ENCODE assay signal across 1 cellular context in genomic region chr14:20332946-20333782, GRCh38.
A peak's percentile ranks its signal among the peaks of the same experiment; 100 is the strongest.
TF ChIP-seq lines count a peak whose summit lies in the region.

A gene with protein sequence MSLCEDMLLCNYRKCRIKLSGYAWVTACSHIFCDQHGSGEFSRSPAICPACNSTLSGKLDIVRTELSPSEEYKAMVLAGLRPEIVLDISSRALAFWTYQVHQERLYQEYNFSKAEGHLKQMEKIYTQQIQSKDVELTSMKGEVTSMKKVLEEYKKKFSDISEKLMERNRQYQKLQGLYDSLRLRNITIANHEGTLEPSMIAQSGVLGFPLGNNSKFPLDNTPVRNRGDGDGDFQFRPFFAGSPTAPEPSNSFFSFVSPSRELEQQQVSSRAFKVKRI (minus strand): TSS chr14:20333279. CDS start chr14:20316523, 16,756 bp downstream.

TF ChIP-seq in HepG2, 621 proteins besides CTCF, POLR2A, EP300 and RAD21 (continued from another document and continues in another):
- TF ChIP-seq HMGXB4 (CRISPR knock-in tag; IDR thresholded peaks at IDR 0.05; ENCODE audit: borderline replicate concordance in 1 of 2, low read depth in 1 of 2) = peak in 1 of 2 experiments; percentile 77; a peak in 2 of 4 replicates
- TF ChIP-seq CENPT (CRISPR knock-in tag; IDR thresholded peaks at IDR 0.05; ENCODE audit: low read depth) = no peak
- TF ChIP-seq MZF1 (CRISPR knock-in tag; IDR thresholded peaks at IDR 0.05; ENCODE audit: borderline replicate concordance) = no peak
- TF ChIP-seq, protein P1, sequence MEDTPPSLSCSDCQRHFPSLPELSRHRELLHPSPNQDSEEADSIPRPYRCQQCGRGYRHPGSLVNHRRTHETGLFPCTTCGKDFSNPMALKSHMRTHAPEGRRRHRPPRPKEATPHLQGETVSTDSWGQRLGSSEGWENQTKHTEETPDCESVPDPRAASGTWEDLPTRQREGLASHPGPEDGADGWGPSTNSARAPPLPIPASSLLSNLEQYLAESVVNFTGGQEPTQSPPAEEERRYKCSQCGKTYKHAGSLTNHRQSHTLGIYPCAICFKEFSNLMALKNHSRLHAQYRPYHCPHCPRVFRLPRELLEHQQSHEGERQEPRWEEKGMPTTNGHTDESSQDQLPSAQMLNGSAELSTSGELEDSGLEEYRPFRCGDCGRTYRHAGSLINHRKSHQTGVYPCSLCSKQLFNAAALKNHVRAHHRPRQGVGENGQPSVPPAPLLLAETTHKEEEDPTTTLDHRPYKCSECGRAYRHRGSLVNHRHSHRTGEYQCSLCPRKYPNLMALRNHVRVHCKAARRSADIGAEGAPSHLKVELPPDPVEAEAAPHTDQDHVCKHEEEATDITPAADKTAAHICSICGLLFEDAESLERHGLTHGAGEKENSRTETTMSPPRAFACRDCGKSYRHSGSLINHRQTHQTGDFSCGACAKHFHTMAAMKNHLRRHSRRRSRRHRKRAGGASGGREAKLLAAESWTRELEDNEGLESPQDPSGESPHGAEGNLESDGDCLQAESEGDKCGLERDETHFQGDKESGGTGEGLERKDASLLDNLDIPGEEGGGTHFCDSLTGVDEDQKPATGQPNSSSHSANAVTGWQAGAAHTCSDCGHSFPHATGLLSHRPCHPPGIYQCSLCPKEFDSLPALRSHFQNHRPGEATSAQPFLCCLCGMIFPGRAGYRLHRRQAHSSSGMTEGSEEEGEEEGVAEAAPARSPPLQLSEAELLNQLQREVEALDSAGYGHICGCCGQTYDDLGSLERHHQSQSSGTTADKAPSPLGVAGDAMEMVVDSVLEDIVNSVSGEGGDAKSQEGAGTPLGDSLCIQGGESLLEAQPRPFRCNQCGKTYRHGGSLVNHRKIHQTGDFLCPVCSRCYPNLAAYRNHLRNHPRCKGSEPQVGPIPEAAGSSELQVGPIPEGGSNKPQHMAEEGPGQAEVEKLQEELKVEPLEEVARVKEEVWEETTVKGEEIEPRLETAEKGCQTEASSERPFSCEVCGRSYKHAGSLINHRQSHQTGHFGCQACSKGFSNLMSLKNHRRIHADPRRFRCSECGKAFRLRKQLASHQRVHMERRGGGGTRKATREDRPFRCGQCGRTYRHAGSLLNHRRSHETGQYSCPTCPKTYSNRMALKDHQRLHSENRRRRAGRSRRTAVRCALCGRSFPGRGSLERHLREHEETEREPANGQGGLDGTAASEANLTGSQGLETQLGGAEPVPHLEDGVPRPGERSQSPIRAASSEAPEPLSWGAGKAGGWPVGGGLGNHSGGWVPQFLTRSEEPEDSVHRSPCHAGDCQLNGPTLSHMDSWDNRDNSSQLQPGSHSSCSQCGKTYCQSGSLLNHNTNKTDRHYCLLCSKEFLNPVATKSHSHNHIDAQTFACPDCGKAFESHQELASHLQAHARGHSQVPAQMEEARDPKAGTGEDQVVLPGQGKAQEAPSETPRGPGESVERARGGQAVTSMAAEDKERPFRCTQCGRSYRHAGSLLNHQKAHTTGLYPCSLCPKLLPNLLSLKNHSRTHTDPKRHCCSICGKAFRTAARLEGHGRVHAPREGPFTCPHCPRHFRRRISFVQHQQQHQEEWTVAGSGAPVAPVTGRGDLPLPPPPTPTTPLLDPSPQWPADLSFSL (CRISPR knock-in tag; IDR thresholded peaks at IDR 0.05) = no peak
- TF ChIP-seq ZBTB33 (CRISPR knock-in tag; IDR thresholded peaks at IDR 0.05) = no peak
- TF ChIP-seq PPARG (CRISPR knock-in tag; conservative IDR thresholded peaks at IDR 0.05) = 0 out of 2 replicates have a peak, but pooled peaks have one; percentile 18
- TF ChIP-seq ZNF326 (CRISPR knock-in tag; IDR thresholded peaks at IDR 0.05; ENCODE audit: borderline replicate concordance) = no peak
- no peak for TF ChIP-seq RNF219 (CRISPR knock-in tag; IDR thresholded peaks at IDR 0.05)
- no peak for TF ChIP-seq ZNF629 (CRISPR knock-in tag; conservative IDR thresholded peaks at IDR 0.05)
- TF ChIP-seq ZC3H4 (CRISPR knock-in tag; IDR thresholded peaks at IDR 0.05; ENCODE audit: borderline replicate concordance) = no peak
- no peak for TF ChIP-seq ZNF724P (CRISPR knock-in tag; IDR thresholded peaks at IDR 0.05; ENCODE audit: borderline replicate concordance)
- peak; percentile 19 for TF ChIP-seq BCL6 (CRISPR knock-in tag; IDR thresholded peaks at IDR 0.05)
- TF ChIP-seq ZNF772 (CRISPR knock-in tag; IDR thresholded peaks at IDR 0.05) = no peak; the same call in 1 of the 2 replicates
- no peak for TF ChIP-seq CCDC6 (CRISPR knock-in tag; IDR thresholded peaks at IDR 0.05)
- TF ChIP-seq, protein P2, sequence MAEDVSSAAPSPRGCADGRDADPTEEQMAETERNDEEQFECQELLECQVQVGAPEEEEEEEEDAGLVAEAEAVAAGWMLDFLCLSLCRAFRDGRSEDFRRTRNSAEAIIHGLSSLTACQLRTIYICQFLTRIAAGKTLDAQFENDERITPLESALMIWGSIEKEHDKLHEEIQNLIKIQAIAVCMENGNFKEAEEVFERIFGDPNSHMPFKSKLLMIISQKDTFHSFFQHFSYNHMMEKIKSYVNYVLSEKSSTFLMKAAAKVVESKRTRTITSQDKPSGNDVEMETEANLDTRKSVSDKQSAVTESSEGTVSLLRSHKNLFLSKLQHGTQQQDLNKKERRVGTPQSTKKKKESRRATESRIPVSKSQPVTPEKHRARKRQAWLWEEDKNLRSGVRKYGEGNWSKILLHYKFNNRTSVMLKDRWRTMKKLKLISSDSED (CRISPR knock-in tag; IDR thresholded peaks at IDR 0.05) = no peak
- no peak for TF ChIP-seq KLF13 (CRISPR knock-in tag; IDR thresholded peaks at IDR 0.05)
- no peak for TF ChIP-seq MBNL3 (CRISPR knock-in tag; conservative IDR thresholded peaks at IDR 0.05)
- TF ChIP-seq ZNF564 (CRISPR knock-in tag; IDR thresholded peaks at IDR 0.05) = no peak
- no peak for TF ChIP-seq ARHGAP35 (CRISPR knock-in tag; IDR thresholded peaks at IDR 0.05; ENCODE audit: borderline replicate concordance)
- TF ChIP-seq MAFF (IDR thresholded peaks at IDR 0.05; ENCODE audit: low read depth, low read length) = no peak
- no peak for TF ChIP-seq ZNF343 (CRISPR knock-in tag; IDR thresholded peaks at IDR 0.05)
- TF ChIP-seq ZNF224 (CRISPR knock-in tag; IDR thresholded peaks at IDR 0.05) = no peak
- TF ChIP-seq ZNF10 (CRISPR knock-in tag; IDR thresholded peaks at IDR 0.05; ENCODE audit: borderline replicate concordance, low read depth) = no peak
- TF ChIP-seq ZNF253 (CRISPR knock-in tag; IDR thresholded peaks at IDR 0.05; ENCODE audit: borderline replicate concordance) = no peak
- no peak for TF ChIP-seq FOXO4 (CRISPR knock-in tag; conservative IDR thresholded peaks at IDR 0.05)
- TF ChIP-seq HMGA1 (CRISPR knock-in tag; conservative IDR thresholded peaks at IDR 0.05) = no peak
- TF ChIP-seq POLR2AphosphoS5 (IDR thresholded peaks at IDR 0.05; ENCODE audit: low read depth, low read length) = peak; percentile 98
- TF ChIP-seq ZMAT5 (CRISPR knock-in tag; IDR thresholded peaks at IDR 0.05; ENCODE audit: borderline replicate concordance, low read depth) = no peak
- TF ChIP-seq RORA (CRISPR knock-in tag; IDR thresholded peaks at IDR 0.05) = no peak
- TF ChIP-seq ZNF281 (CRISPR knock-in tag; IDR thresholded peaks at IDR 0.05; ENCODE audit: borderline replicate concordance) = no peak
- TF ChIP-seq CSRNP2 (CRISPR knock-in tag; conservative IDR thresholded peaks at IDR 0.05; ENCODE audit: low read depth) = no peak
- TF ChIP-seq ZNF800 (CRISPR knock-in tag; IDR thresholded peaks at IDR 0.05) = 0 out of 2 replicates have a peak, but pooled peaks have one; percentile 1
- TF ChIP-seq ATF7 (IDR thresholded peaks at IDR 0.05) = peak; percentile 98
- TF ChIP-seq ATF7 (CRISPR knock-in tag; IDR thresholded peaks at IDR 0.05) = peak; percentile 78; the same call in 1 of the 2 replicates
